Comparison of ENCODE assay signal across 8 cellular contexts in the genomic region with DNA sequence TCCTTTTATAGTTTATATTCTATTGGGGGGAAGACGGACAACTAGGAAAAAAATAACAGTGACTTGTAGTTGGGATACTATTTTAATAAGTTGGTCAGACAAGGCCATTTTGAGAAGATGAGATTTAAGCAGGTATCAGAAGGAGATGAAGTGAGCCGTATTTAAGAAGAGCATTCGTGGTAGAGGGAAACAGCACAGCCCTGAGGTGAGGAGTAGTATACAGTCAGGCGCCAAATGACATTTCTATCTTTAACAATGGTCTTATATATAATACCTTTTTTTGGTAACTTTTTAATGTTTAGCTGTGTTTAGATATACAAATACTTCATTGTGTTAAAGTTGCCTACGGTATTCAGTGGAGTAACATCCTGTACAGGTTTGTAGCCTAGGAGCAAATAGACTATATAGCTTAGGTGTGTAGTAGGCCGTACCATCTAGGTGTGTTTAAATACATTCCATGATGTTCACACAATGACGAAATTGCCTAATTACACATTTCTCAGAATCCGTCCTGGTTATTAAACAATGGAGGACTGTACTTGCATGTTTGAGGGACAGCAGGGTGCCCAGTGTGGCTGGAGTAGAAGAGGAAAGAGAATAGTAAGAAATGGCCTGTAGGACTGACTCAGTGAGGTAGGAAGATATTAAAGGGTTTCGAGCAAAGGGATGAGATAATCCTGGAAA. TPM values are rescaled to one million over a fixed set of nuclear protein-coding genes. Genes with fewer than 3 reads are reported as not detected.
DNase-seq lines count a peak whose midpoint lies in the region; ATAC-seq, FAIRE-seq and TF ChIP-seq lines count a peak whose summit lies in the region.

No MANE protein-coding gene starts in this region.

- CTCF ChIA-PET in GM12878 (lab: Yijun Ruan, JAX), result interaction anchor here (0.7 to 4.0 kb wide), 16 partner anchors 10 to 133 kb away, joined by 3 to 41 read pairs (median 6); a partner anchor contains a TSS

- H3K27ac ChIP-seq in DND-41 (ENCODE audit: low read length), result peak overlapping the region; percentile 2; the same call in 1 of the 2 replicates
- H3K27ac ChIP-seq in GM12878 (ENCODE audit: control insufficient read depth, insufficient read depth), result no peak overlapping the region; the same call in 1 of the 2 replicates

- H3K9me3 Mint-ChIP-seq in mesothelial cell of epicardium, result peaks cover 5% of the 10 kb centered on the region

- no peak for TF ChIP-seq POLR2A in GM12878 (IDR thresholded peaks at IDR 0.05; ENCODE audit: low read depth, low read length)

- WGBS in GM12878 (ENCODE audit: insufficient coverage, insufficient replicate concordance, low lambda C conversion rate, missing lambda C conversion rate), result 14% methylated on average over 9 of the region's 9 CpGs

- H3K4me1 ChIP-seq in DND-41 (ENCODE audit: insufficient read depth, low read length) (peaks cover 30% of the 10 kb centered on the region), GM12878 (ENCODE audit: control insufficient read depth, insufficient read depth, low read length) (peaks cover 3% of the 10 kb centered on the region; the same call in 1 of the 2 replicates)

- peak overlapping the region; percentile 67 for H3K4me2 ChIP-seq in DND-41 (ENCODE audit: insufficient read depth, low read length)
- H3K4me2 ChIP-seq in GM12878 (ENCODE audit: control insufficient read depth, insufficient read depth), result peak overlapping the region; percentile 66

- in situ Hi-C loops in GM12878 (cut with MboI), result no loop called here

- H3K27me3 ChIP-seq in DND-41 (ENCODE audit: insufficient read depth, low read length, poor library complexity) (no peaks in the 10 kb centered on the region), GM12878 (replicated peaks in 1 of 2; ENCODE audit: control insufficient read depth in 2 of 2, insufficient read depth in 2 of 2, low read length in 1 of 2) (no peaks in the 10 kb centered on the region)

- no peak for ATAC-seq in DND-41 (ENCODE audit: insufficient read depth, low read depth)
- peak; percentile 39 for ATAC-seq in GM12878

- DNase-seq in DND-41 (no peak), LNCaP clone FGC (ENCODE audit: low read depth) (no peak), GM12878 (ENCODE audit: low read depth, low spot score) (no peak), mesothelial cell of epicardium (ENCODE audit: low spot score in 2 of 2, unreplicated experiment in 2 of 2) (no peak), HTR-8/SVneo (ENCODE audit: insufficient read length, low spot score) (no peak), activated gamma-delta T cell (lab: John Stamatoyannopoulos, UW) (no peak), NCI-H2227 treated with DMSO at 0.1 percent for 48 hours (lab: John Stamatoyannopoulos, UW) (no peak), GF-D8 (lab: John Stamatoyannopoulos, UW) (no peak)

- peak overlapping the region; percentile 98 for H3K27ac Mint-ChIP-seq in mesothelial cell of epicardium

- peak overlapping the region; percentile 63 to 76; a peak in 3 of 4 replicates for H3K4me3 ChIP-seq in DND-41 (ENCODE audit: low read depth in 1 of 2, low read length in 2 of 2)
- H3K4me3 ChIP-seq in LNCaP clone FGC (ENCODE audit: low read depth, low read length), result peak overlapping the region; percentile 89
- H3K4me3 ChIP-seq in GM12878, result peak overlapping the region; percentile 97

- H3K36me3 Mint-ChIP-seq in mesothelial cell of epicardium, result peaks cover 17% of the 10 kb centered on the region

- intact Hi-C loops in GM12878 (cut with micrococcal nuclease; ENCODE audit: unreplicated experiment), result no loop called here

- peak; percentile 22; the same call in 1 of the 2 replicates for TF ChIP-seq RAD21 in GM12878 (IDR thresholded peaks at IDR 0.05; ENCODE audit: insufficient read depth, low read depth, low read length)

- H3K36me3 ChIP-seq in DND-41 (ENCODE audit: insufficient read depth, low read length) (peaks cover 42% of the 10 kb centered on the region), GM12878 (ENCODE audit: control insufficient read depth in 2 of 2, insufficient read depth in 2 of 2, low read length in 1 of 2) (peaks cover 0 to 4% of the 10 kb centered on the region in 2 experiments; a peak in 1 of 4 replicates)

- H3K9ac ChIP-seq in DND-41 (ENCODE audit: low read depth, low read length) (peak overlapping the region; percentile 73), GM12878 (ENCODE audit: control insufficient read depth, insufficient read depth, low read length) (peak overlapping the region; percentile 96)

- H3K79me2 ChIP-seq in DND-41 (ENCODE audit: insufficient read depth, low read length) (peaks cover 70% of the 10 kb centered on the region), GM12878 (ENCODE audit: control insufficient read depth, insufficient read depth, low read length) (peaks cover 62% of the 10 kb centered on the region)

- SMC1A ChIA-PET in GM12878 (lab: Charles Lee; ENCODE audit: uncharacterized antibody, unreplicated experiment), result interaction anchor here (0.7 to 3.9 kb wide), 11 partner anchors 11 to 355 kb away, joined by 3 to 31 read pairs (median 3); a partner anchor contains a TSS

- H2AFZ ChIP-seq in DND-41 (ENCODE audit: low read depth, low read length) (no peak overlapping the region), GM12878 (ENCODE audit: control insufficient read depth, low read depth, low read length) (no peak overlapping the region)

- H3K9me3 ChIP-seq in DND-41 (ENCODE audit: insufficient read depth, low read length, severe bottlenecking) (peaks cover 9% of the 10 kb centered on the region), GM12878 (replicated peaks; ENCODE audit: control insufficient read depth, insufficient read depth, low read length) (no peaks in the 10 kb centered on the region; the same call in 1 of the 3 replicates)

- POLR2A ChIA-PET in GM12878 (lab: Charles Lee), result interaction anchor here (0.9 to 4.3 kb wide), 9 partner anchors 9 to 51 kb away, joined by 3 to 69 read pairs (median 11); a partner anchor contains a TSS

- FAIRE-seq in GM12878 (lab: Jason Lieb, UNC), result no peak
- no peak for FAIRE-seq in HTR-8/SVneo (lab: Jason Lieb, UNC)

- H3K27me3 Mint-ChIP-seq in mesothelial cell of epicardium (ENCODE audit: low read depth), result no peaks in the 10 kb centered on the region

- peak overlapping the region; percentile 84 for H3K4me3 Mint-ChIP-seq in mesothelial cell of epicardium

- TF ChIP-seq CTCF in DND-41 (IDR thresholded peaks at IDR 0.05; ENCODE audit: borderline replicate concordance, extremely low read depth, low read length, poor library complexity, severe bottlenecking), result peak; percentile 27
- peak; percentile 23; the same call in 1 of the 2 replicates for TF ChIP-seq CTCF in LNCaP clone FGC (IDR thresholded peaks at IDR 0.05; ENCODE audit: control insufficient read depth, extremely low read depth, insufficient read depth)
- TF ChIP-seq CTCF in GM12878 (IDR thresholded peaks at IDR 0.05 in 2 of 3, conservative IDR thresholded peaks at IDR 0.05 in 1 of 3; ENCODE audit: control insufficient read depth in 2 of 3, extremely low read depth in 1 of 3, insufficient read depth in 1 of 3, low read depth in 3 of 3, low read length in 3 of 3), result peak in 2 of 3 experiments; percentile 27 to 46; a peak in 4 of 6 replicates
- TF ChIP-seq CTCF in mesothelial cell of epicardium (IDR thresholded peaks at IDR 0.05; ENCODE audit: unreplicated experiment), result no peak

- no peak for TF ChIP-seq EP300 in GM12878 (IDR thresholded peaks at IDR 0.05; ENCODE audit: borderline replicate concordance in 1 of 2, control insufficient read depth in 1 of 2, low read depth in 2 of 2, low read length in 2 of 2)

- H3K4me1 Mint-ChIP-seq in mesothelial cell of epicardium, result peaks cover 22% of the 10 kb centered on the region

- RAD21 ChIA-PET in GM12878 (lab: Charles Lee; ENCODE audit: unreplicated experiment), result interaction anchor here (0.7 to 3.8 kb wide), 6 partner anchors 11 to 23 kb away, joined by 4 to 32 read pairs (median 10); a partner anchor contains a TSS

- peaks cover 29% of the 10 kb centered on the region; the same call in 1 of the 2 replicates for H4K20me1 ChIP-seq in DND-41 (ENCODE audit: insufficient read depth, low read length)
- H4K20me1 ChIP-seq in GM12878 (ENCODE audit: control insufficient read depth, insufficient read depth), result no peaks in the 10 kb centered on the region

- BruUV-seq in GM12878 (replicated peaks; lab: Mats Ljungman, UMichigan), result TSS peak; percentile 68

RNA-seq across cellular contexts. Expression of a gene that starts 1.6 kb away (rescaled TPM):
- 778 and 789 TPM in 2 replicates for total RNA-seq in GM12878 (2013; cell fraction: nucleolus; rRNA removed)
- total RNA-seq in GM12878 (2014; rRNA removed) (59.6 and 72.6 TPM in 2 replicates), GM12878 (2014; rRNA removed; fragmentation: Illumina TruSeq; extraction: Trizol) (77.5 and 84.0 TPM in 2 replicates), GM12878 (2021) (45.0 and 51.1 TPM in 2 replicates), mesothelial cell of epicardium (185 to 201 TPM (median 192 TPM) in 3 replicates)
- 36.3 TPM for polyA plus RNA-seq in GM12878 (2011; ENCODE audit: low read depth)
- polyA plus RNA-seq in GM12878 (2011; rRNA removed) (87.0 and 148 TPM in 2 replicates), GM12878 (2014; fragmentation: Illumina TruSeq; extraction: Trizol) (91.9 and 128 TPM in 2 replicates), GM12878 (2014; fragmentation: Nextera tagmentation; extraction: Ambion mirVana) (10 to 100 TPM; 15.3 to 27.8 TPM), GM12878 (2014; rRNA removed) (62.6 and 73.7 TPM in 2 replicates), GM12878 (2016; fragmentation: Nextera tagmentation; extraction: Ambion mirVana) (10 to 100 TPM; 40.0 to 46.0 TPM)
- 19.4 and 23.0 TPM in 2 replicates for polyA plus RNA-seq in GM12878 (2011; cell fraction: cytosol; rRNA removed)
- polyA plus RNA-seq in GM12878 (2011; cell fraction: nucleus; rRNA removed), result 209 and 223 TPM in 2 replicates
- polyA plus RNA-seq in GM12878 (2012), result 50.3 and 54.0 TPM in 2 replicates
- polyA minus RNA-seq in GM12878 (2011; rRNA and poly(A)+ RNA removed), result 49.7 and 59.7 TPM in 2 replicates
- polyA minus RNA-seq in GM12878 (2011; cell fraction: cytosol; rRNA and poly(A)+ RNA removed), result 14.8 and 23.2 TPM in 2 replicates
- 129 and 184 TPM in 2 replicates for polyA minus RNA-seq in GM12878 (2011; cell fraction: nucleus; rRNA and poly(A)+ RNA removed)

RNA-seq across cellular contexts. Expression of a gene that starts 11.4 kb away (rescaled TPM):
- total RNA-seq in GM12878 (2013; cell fraction: nucleolus; rRNA removed), result 10.6 and 11.8 TPM in 2 replicates
- 80.4 and 82.2 TPM in 2 replicates for total RNA-seq in GM12878 (2014; rRNA removed)
- 58.5 and 65.2 TPM in 2 replicates for total RNA-seq in GM12878 (2014; rRNA removed; fragmentation: Illumina TruSeq; extraction: Trizol)
- total RNA-seq in GM12878 (2021), result 60.6 and 61.0 TPM in 2 replicates
- polyA plus RNA-seq in GM12878 (2011; ENCODE audit: low read depth), result 118 TPM
- 137 and 199 TPM in 2 replicates for polyA plus RNA-seq in GM12878 (2011; rRNA removed)
- 56.8 and 60.7 TPM in 2 replicates for polyA plus RNA-seq in GM12878 (2011; cell fraction: cytosol; rRNA removed)
- polyA plus RNA-seq in GM12878 (2011; cell fraction: nucleus; rRNA removed), result 35.1 and 38.9 TPM in 2 replicates
- 77.2 and 92.3 TPM in 2 replicates for polyA plus RNA-seq in GM12878 (2012)
- polyA plus RNA-seq in GM12878 (2014; fragmentation: Illumina TruSeq; extraction: Trizol), result 80.7 and 96.7 TPM in 2 replicates
- polyA plus RNA-seq in GM12878 (2014; fragmentation: Nextera tagmentation; extraction: Ambion mirVana), result 100 to 1,000 TPM; 293 to 375 TPM
- 85.4 and 97.5 TPM in 2 replicates for polyA plus RNA-seq in GM12878 (2014; rRNA removed)
- polyA plus RNA-seq in GM12878 (2016; fragmentation: Nextera tagmentation; extraction: Ambion mirVana), result 100 to 1,000 TPM; 181 to 193 TPM
- polyA minus RNA-seq in GM12878 (2011; rRNA and poly(A)+ RNA removed), result 23.4 and 38.6 TPM in 2 replicates
- polyA minus RNA-seq in GM12878 (2011; cell fraction: cytosol; rRNA and poly(A)+ RNA removed), result 10.7 and 22.6 TPM in 2 replicates
- polyA minus RNA-seq in GM12878 (2011; cell fraction: nucleus; rRNA and poly(A)+ RNA removed), result 16.4 and 19.8 TPM in 2 replicates
- total RNA-seq in mesothelial cell of epicardium, result 19.1 to 21.0 TPM (median 19.6 TPM) in 3 replicates

RNA-seq across cellular contexts. Expression of a gene that starts 20.3 kb away (rescaled TPM):
- total RNA-seq in GM12878 (2013; cell fraction: nucleolus; rRNA removed), result 49.4 and 57.2 TPM in 2 replicates
- total RNA-seq in GM12878 (2014; rRNA removed) (45.0 and 56.6 TPM in 2 replicates), GM12878 (2014; rRNA removed; fragmentation: Illumina TruSeq; extraction: Trizol) (41.0 and 44.9 TPM in 2 replicates), GM12878 (2021) (35.8 and 36.2 TPM in 2 replicates), mesothelial cell of epicardium (39.6 to 44.7 TPM (median 42.6 TPM) in 3 replicates)
- 18.2 TPM for polyA plus RNA-seq in GM12878 (2011; ENCODE audit: low read depth)
- polyA plus RNA-seq in GM12878 (2011; rRNA removed) (29.6 and 31.1 TPM in 2 replicates), GM12878 (2014; fragmentation: Illumina TruSeq; extraction: Trizol) (39.5 and 47.5 TPM in 2 replicates), GM12878 (2014; fragmentation: Nextera tagmentation; extraction: Ambion mirVana) (10 to 100 TPM; 15.6 to 19.3 TPM), GM12878 (2014; rRNA removed) (38.6 and 44.4 TPM in 2 replicates), GM12878 (2016; fragmentation: Nextera tagmentation; extraction: Ambion mirVana) (10 to 100 TPM; 46.0 to 47.0 TPM)
- 25.3 and 26.2 TPM in 2 replicates for polyA plus RNA-seq in GM12878 (2011; cell fraction: cytosol; rRNA removed)
- 17.2 and 19.9 TPM in 2 replicates for polyA plus RNA-seq in GM12878 (2011; cell fraction: nucleus; rRNA removed)
- 19.5 and 21.3 TPM in 2 replicates for polyA plus RNA-seq in GM12878 (2012)
- 21.8 and 21.9 TPM in 2 replicates for polyA minus RNA-seq in GM12878 (2011; rRNA and poly(A)+ RNA removed)
- 6.8 and 10.2 TPM in 2 replicates for polyA minus RNA-seq in GM12878 (2011; cell fraction: cytosol; rRNA and poly(A)+ RNA removed)
- 4.8 and 8.6 TPM in 2 replicates for polyA minus RNA-seq in GM12878 (2011; cell fraction: nucleus; rRNA and poly(A)+ RNA removed)

RNA-seq across cellular contexts. Expression of a gene that starts 51.5 kb away (rescaled TPM):
- total RNA-seq in GM12878 (2013; cell fraction: nucleolus; rRNA removed), result 6.0 and 7.1 TPM in 2 replicates
- total RNA-seq in GM12878 (2014; rRNA removed) (3.1 TPM in 2 replicates), GM12878 (2014; rRNA removed; fragmentation: Illumina TruSeq; extraction: Trizol) (1.0 TPM in 2 replicates), GM12878 (2021) (3.1 and 3.4 TPM in 2 replicates), mesothelial cell of epicardium (22.4 to 23.6 TPM (median 23.0 TPM) in 3 replicates)
- 0.79 TPM for polyA plus RNA-seq in GM12878 (2011; ENCODE audit: low read depth)
- polyA plus RNA-seq in GM12878 (2011; rRNA removed) (0.37 and 0.92 TPM in 2 replicates), GM12878 (2014; fragmentation: Illumina TruSeq; extraction: Trizol) (0.49 and 1.1 TPM in 2 replicates), GM12878 (2014; fragmentation: Nextera tagmentation; extraction: Ambion mirVana) (under 1 TPM in 1 of 2 experiments, not detected in 1; 0.04 TPM), GM12878 (2014; rRNA removed) (2.0 and 2.3 TPM in 2 replicates), GM12878 (2016; fragmentation: Nextera tagmentation; extraction: Ambion mirVana) (under 1 TPM; 0.06 to 0.12 TPM)
- 1.1 and 1.6 TPM in 2 replicates for polyA plus RNA-seq in GM12878 (2011; cell fraction: cytosol; rRNA removed)
- polyA plus RNA-seq in GM12878 (2011; cell fraction: nucleus; rRNA removed), result 4.2 and 4.7 TPM in 2 replicates
- polyA plus RNA-seq in GM12878 (2012), result 1.7 and 2.0 TPM in 2 replicates
- 1.7 and 3.1 TPM in 2 replicates for polyA minus RNA-seq in GM12878 (2011; rRNA and poly(A)+ RNA removed)
- polyA minus RNA-seq in GM12878 (2011; cell fraction: cytosol; rRNA and poly(A)+ RNA removed), result 0.67 and 0.73 TPM in 2 replicates
- polyA minus RNA-seq in GM12878 (2011; cell fraction: nucleus; rRNA and poly(A)+ RNA removed), result 1.9 and 4.0 TPM in 2 replicates
